ENCODE assay signal across 1 cellular context in the genomic region with DNA sequence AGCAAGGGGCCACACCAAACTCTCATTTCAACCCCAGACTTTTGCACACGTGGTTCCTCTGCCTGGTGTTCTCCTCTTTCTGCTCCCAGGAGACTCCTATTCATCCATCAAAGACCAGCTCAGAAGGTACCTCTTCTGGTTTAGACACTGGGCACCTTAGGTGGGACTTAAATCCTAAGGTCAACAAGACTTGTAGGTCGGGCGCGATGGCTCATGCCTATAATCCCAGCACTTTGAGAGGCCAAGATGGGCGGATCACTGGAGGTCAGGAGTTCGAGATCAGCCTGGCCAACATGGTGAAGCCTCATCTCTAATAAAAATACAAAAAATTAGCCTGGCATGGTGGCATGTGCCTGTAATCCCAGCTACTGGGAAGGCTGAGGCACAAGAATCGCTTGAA. TPM values are rescaled to one million over a fixed set of nuclear protein-coding genes. Genes with fewer than 3 reads are reported as not detected.
"Had no signal": no experiment of that assay in that cellular context is flagged by ENCODE, and none has a peak within 500 bp of the region (broad histone marks: within the 10 kb centered on the region; RNA-seq: fewer than 3 reads in every experiment).

No MANE protein-coding gene starts in this region.

RNA-seq across cellular contexts. Expression of a gene that starts 0.8 kb away (rescaled TPM):
- total RNA-seq: MCF 10A had no signal
